Comparison of ENCODE assay signal across 17 cellular contexts in the genomic region with DNA sequence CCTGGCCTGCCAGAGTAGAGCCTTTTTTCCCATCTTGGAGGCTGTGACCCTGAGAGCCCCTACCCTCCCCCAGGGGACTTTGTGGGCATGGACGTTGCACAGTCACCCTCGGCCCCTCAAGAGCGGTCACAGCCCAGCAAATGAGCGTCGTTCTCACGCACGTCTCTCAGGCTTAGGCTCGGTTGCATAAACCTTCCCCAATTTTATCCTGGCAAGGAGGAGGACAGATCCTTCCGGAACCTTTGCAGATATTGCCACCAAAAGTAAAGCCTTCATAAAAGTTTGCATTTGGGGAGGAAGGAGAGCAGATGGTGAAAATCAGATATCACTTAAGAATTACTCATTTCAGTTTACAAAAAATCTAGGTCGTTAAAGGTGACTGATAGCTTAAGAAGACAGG. TPM values are rescaled to one million over a fixed set of nuclear protein-coding genes. Genes with fewer than 3 reads are reported as not detected.
DNase-seq lines count a peak whose midpoint lies in the region; ATAC-seq lines count a peak whose summit lies in the region.
"Had no signal": no experiment of that assay in that cellular context is flagged by ENCODE, and none has a peak within 500 bp of the region (broad histone marks: within the 10 kb centered on the region; RNA-seq: fewer than 3 reads in every experiment).

No MANE protein-coding gene starts in this region.

- H3K9me3 Mint-ChIP-seq in activated naive CD8-positive, alpha-beta T cell (ENCODE audit: low read depth), result no peaks in the 10 kb centered on the region
- no peaks in the 10 kb centered on the region for H3K9me3 Mint-ChIP-seq in activated naive CD8-positive, alpha-beta T cell treated with anti-CD3 and anti-CD28 coated beads, Interleukin-2, amount 50 U/mL, for 24 hours
- no peaks in the 10 kb centered on the region for H3K9me3 Mint-ChIP-seq in activated CD4-positive, alpha-beta memory T cell treated with anti-CD3 and anti-CD28 coated beads, Interleukin-2, amount 10 ng/mL, durations not matched to agents 7 days and 5 days

- H3K27ac Mint-ChIP-seq in activated naive CD8-positive, alpha-beta T cell, result no peak overlapping the region
- no peak overlapping the region for H3K27ac Mint-ChIP-seq in activated naive CD8-positive, alpha-beta T cell treated with anti-CD3 and anti-CD28 coated beads, Interleukin-2, amount 50 U/mL, for 24 hours
- H3K27ac Mint-ChIP-seq in activated CD4-positive, alpha-beta memory T cell treated with anti-CD3 and anti-CD28 coated beads, Interleukin-2, amount 10 ng/mL, durations not matched to agents 7 days and 5 days, result peak overlapping the region; percentile 1
- H3K27ac Mint-ChIP-seq: B cell had no signal

- no peaks in the 10 kb centered on the region for H3K27me3 Mint-ChIP-seq in activated naive CD8-positive, alpha-beta T cell
- H3K27me3 Mint-ChIP-seq in activated naive CD8-positive, alpha-beta T cell treated with anti-CD3 and anti-CD28 coated beads, Interleukin-2, amount 50 U/mL, for 24 hours, result no peaks in the 10 kb centered on the region
- H3K27me3 Mint-ChIP-seq in activated CD4-positive, alpha-beta memory T cell treated with anti-CD3 and anti-CD28 coated beads, Interleukin-2, amount 10 ng/mL, durations not matched to agents 7 days and 5 days, result peaks cover 12% of the 10 kb centered on the region

- no peak for ATAC-seq in activated naive CD8-positive, alpha-beta T cell treated with anti-CD3 and anti-CD28 coated beads, Interleukin-2, amount 50 U/mL, for 24 hours
- no peak for ATAC-seq in GM19023 (IDR thresholded peaks at IDR 0.05; ENCODE audit: unreplicated experiment)
- ATAC-seq in left colon, result no peak

- H3K4me1 Mint-ChIP-seq in activated naive CD8-positive, alpha-beta T cell (ENCODE audit: low read depth), result peaks cover 63% of the 10 kb centered on the region
- H3K4me1 Mint-ChIP-seq in activated naive CD8-positive, alpha-beta T cell treated with anti-CD3 and anti-CD28 coated beads, Interleukin-2, amount 50 U/mL, for 24 hours, result peaks cover 62% of the 10 kb centered on the region
- peaks cover 71% of the 10 kb centered on the region for H3K4me1 Mint-ChIP-seq in activated CD4-positive, alpha-beta memory T cell treated with anti-CD3 and anti-CD28 coated beads, Interleukin-2, amount 10 ng/mL, durations not matched to agents 7 days and 5 days

- POLR2A ChIA-PET in activated CD4-positive, alpha-beta memory T cell treated with anti-CD3 and anti-CD28 coated beads, Interleukin-2, amount 10 ng/mL, durations not matched to agents 7 days and 5 days (lab: Charles Lee), result interaction anchor here (1.2 to 1.7 kb wide), 4 partner anchors 11 to 56 kb away, joined by 3 to 7 read pairs (median 4); no protein-coding TSS in a partner anchor

- peaks cover 2% of the 10 kb centered on the region for H3K36me3 Mint-ChIP-seq in activated naive CD8-positive, alpha-beta T cell
- H3K36me3 Mint-ChIP-seq in activated naive CD8-positive, alpha-beta T cell treated with anti-CD3 and anti-CD28 coated beads, Interleukin-2, amount 50 U/mL, for 24 hours (ENCODE audit: low read depth), result peaks cover 2% of the 10 kb centered on the region
- no peaks in the 10 kb centered on the region for H3K36me3 Mint-ChIP-seq in activated CD4-positive, alpha-beta memory T cell treated with anti-CD3 and anti-CD28 coated beads, Interleukin-2, amount 10 ng/mL, durations not matched to agents 7 days and 5 days (ENCODE audit: low read depth)

- intact Hi-C loops in left colon (cut with DNase I, micrococcal nuclease), result no loop called here

- no peak for DNase-seq in activated naive CD8-positive, alpha-beta T cell treated with anti-CD3 and anti-CD28 coated beads, Interleukin-2, amount 50 U/mL, for 24 hours
- DNase-seq in GF-D8 (lab: John Stamatoyannopoulos, UW), result peak; percentile 94
- no peak for DNase-seq in activated CD4-positive, alpha-beta memory T cell treated with anti-CD3 and anti-CD28 coated beads, Interleukin-2, amount 10 ng/mL, durations not matched to agents 7 days and 5 days
- no peak for DNase-seq in anterior cingulate cortex (lab: John Stamatoyannopoulos, UW)
- DNase-seq in left colon, result no peak
- DNase-seq: COR-L47, DMS153, H7, Karpas-422, MM.1S, NCI-H1105 treated with DMSO at 0.1 percent for 48 hours, NCI-H187 treated with DMSO at 0.1 percent for 48 hours, NCI-H446, NCI-H774 had no signal

- peak overlapping the region; percentile 1 for H3K4me3 Mint-ChIP-seq in activated naive CD8-positive, alpha-beta T cell
- H3K4me3 Mint-ChIP-seq in activated naive CD8-positive, alpha-beta T cell treated with anti-CD3 and anti-CD28 coated beads, Interleukin-2, amount 50 U/mL, for 24 hours, result no peak overlapping the region
- H3K4me3 Mint-ChIP-seq in activated CD4-positive, alpha-beta memory T cell treated with anti-CD3 and anti-CD28 coated beads, Interleukin-2, amount 10 ng/mL, durations not matched to agents 7 days and 5 days, result no peak overlapping the region
- H3K4me3 Mint-ChIP-seq: B cell had no signal

- CTCF ChIA-PET in activated CD4-positive, alpha-beta memory T cell treated with anti-CD3 and anti-CD28 coated beads, Interleukin-2, amount 10 ng/mL, durations not matched to agents 7 days and 5 days (lab: Charles Lee), result interaction anchor here (1.4 kb wide), 1 partner anchor 68 kb away, joined by 4 read pairs; no protein-coding TSS in a partner anchor

RNA-seq across cellular contexts. Expression of gene PDE9A, which starts 29.2 kb away (rescaled TPM):
- 10 to 100 TPM; 13.9 to 14.3 TPM for total RNA-seq in activated CD4-positive, alpha-beta memory T cell treated with anti-CD3 and anti-CD28 coated beads, Interleukin-2, amount 10 ng/mL, durations not matched to agents 7 days and 5 days
- total RNA-seq in left colon, result 100 to 1,000 TPM; 117 to 236 TPM

Comparison
In these comparisons a context has a peak if more than half of its experiments do, and no peak if none do; other contexts are left out.
1. RNA of gene PDE9A, which starts 29.2 kb away (total RNA-seq): 117 to 236 TPM in left colon; 13.9 to 14.3 TPM in activated CD4-positive, alpha-beta memory T cell treated with anti-CD3 and anti-CD28 coated beads, Interleukin-2, amount 10 ng/mL, durations not matched to agents 7 days and 5 days; every median in the first group is over 4 times any median in the second.